Comparison of ENCODE assay signal across 8 cellular contexts in the genomic region with DNA sequence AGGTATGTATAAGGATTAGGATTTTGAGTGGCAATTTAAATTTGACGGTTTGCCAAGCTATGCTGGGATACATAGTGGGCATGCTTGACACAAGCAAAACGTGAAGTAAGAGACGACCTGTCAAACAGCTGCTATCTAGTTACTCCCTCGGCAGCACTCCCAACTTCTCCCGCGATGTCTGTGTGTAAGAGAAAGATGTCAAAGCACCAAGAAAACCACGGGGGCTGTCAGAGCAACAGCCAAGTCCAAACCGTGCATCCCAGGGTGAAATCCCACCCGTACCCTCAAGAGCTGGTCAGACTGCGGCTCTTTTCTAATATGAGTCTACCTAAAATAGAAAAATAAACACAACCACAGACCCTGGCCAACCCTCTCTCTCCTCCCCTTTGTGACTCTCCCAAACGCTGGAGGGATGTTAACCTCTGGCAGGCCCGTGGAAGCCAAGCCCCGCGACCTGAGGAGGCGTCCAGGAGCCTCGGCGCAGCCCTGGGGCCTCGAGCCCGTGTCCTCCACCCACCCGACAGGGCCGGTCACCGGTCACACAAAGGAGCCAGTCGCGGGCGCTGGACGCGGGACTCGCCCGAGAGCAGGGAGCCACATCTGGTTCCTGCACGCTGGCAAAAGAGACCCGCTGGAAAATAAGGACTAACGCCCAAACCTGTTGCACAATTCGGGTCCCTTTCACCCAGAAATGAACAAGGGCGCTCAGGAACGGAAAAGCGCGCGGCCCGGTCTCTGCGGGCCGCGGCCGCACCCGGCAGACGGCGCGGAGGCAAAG. TPM values are rescaled to one million over a fixed set of nuclear protein-coding genes. Genes with fewer than 3 reads are reported as not detected.
A peak's percentile ranks its signal among the peaks of the same experiment; 100 is the strongest.
DNase-seq lines count a peak whose midpoint lies in the region; ATAC-seq, FAIRE-seq and TF ChIP-seq lines count a peak whose summit lies in the region.

No MANE protein-coding gene starts in this region.

- H3K4me1 Mint-ChIP-seq in Calu3 (ENCODE audit: low read depth, unreplicated experiment): peaks cover 49% of the 10 kb centered on the region

- peaks cover 66% of the 10 kb centered on the region for H3K36me3 Mint-ChIP-seq in Calu3 (ENCODE audit: insufficient read depth, unreplicated experiment)

- CTCF ChIA-PET in Calu3 (lab: Charles Lee): interaction anchor here (1.1 to 2.1 kb wide), 3 partner anchors 8 to 24 kb away, joined by 3 to 7 read pairs (median 7); no protein-coding TSS in a partner anchor
- CTCF ChIA-PET in GM12878 (lab: Yijun Ruan, JAX): interaction anchor here (0.6 to 3.0 kb wide), 8 partner anchors 11 to 449 kb away, joined by 3 to 16 read pairs (median 4); no protein-coding TSS in a partner anchor

- H3K9me3 Mint-ChIP-seq in Calu3 (ENCODE audit: low read depth, unreplicated experiment): no peaks in the 10 kb centered on the region

- DNase-seq in Calu3 (peak; percentile 37), RCC 7860 (ENCODE audit: low spot score) (peak; percentile 23), GM12878 (ENCODE audit: low read depth, low spot score) (no peak), hypothalamus (lab: John Stamatoyannopoulos, UW) (peak in 41 of 51 donors; percentile 4 to 80 (median 43)), putamen (ENCODE audit: low spot score) (peak; percentile 57)

- H4K20me1 ChIP-seq in GM12878 (ENCODE audit: control insufficient read depth, insufficient read depth): no peaks in the 10 kb centered on the region

- no peaks in the 10 kb centered on the region for H3K27me3 ChIP-seq in GM12878 (replicated peaks in 1 of 2; ENCODE audit: control insufficient read depth in 2 of 2, insufficient read depth in 2 of 2, low read length in 1 of 2)

- BruUV-seq in Calu3 (replicated peaks; lab: Mats Ljungman, UMichigan) (TSS peak; percentile 96), GM12878 (replicated peaks; lab: Mats Ljungman, UMichigan) (no TSS peak)

- TF ChIP-seq RAD21 in GM12878 (IDR thresholded peaks at IDR 0.05; ENCODE audit: insufficient read depth, low read depth, low read length): no peak

- H3K27ac ChIP-seq in GM12878 (ENCODE audit: control insufficient read depth, insufficient read depth): peak overlapping the region; percentile 52; the same call in 1 of the 2 replicates

- POLR2A ChIA-PET in GM12878 (lab: Charles Lee): interaction anchor here (1.0 to 2.4 kb wide), 4 partner anchors 9 to 25 kb away, joined by 3 to 10 read pairs (median 5); no protein-coding TSS in a partner anchor

- H3K9me3 ChIP-seq in GM12878 (replicated peaks; ENCODE audit: control insufficient read depth, insufficient read depth, low read length): peaks cover 3% of the 10 kb centered on the region; the same call in 1 of the 3 replicates

- in situ Hi-C loops in GM12878 (cut with MboI): no loop called here

- peak overlapping the region; percentile 82 for H3K9ac ChIP-seq in GM12878 (ENCODE audit: control insufficient read depth, insufficient read depth, low read length)

- no peak for FAIRE-seq in RCC 7860 (lab: Jason Lieb, UNC)
- no peak for FAIRE-seq in GM12878 (lab: Jason Lieb, UNC)

- H3K79me2 ChIP-seq in GM12878 (ENCODE audit: control insufficient read depth, insufficient read depth, low read length): peaks cover 20% of the 10 kb centered on the region

- RAD21 ChIA-PET in GM12878 (lab: Charles Lee; ENCODE audit: unreplicated experiment): interaction anchor here (1.4 to 3.0 kb wide), 5 partner anchors 10 to 44 kb away, joined by 3 to 18 read pairs (median 11); no protein-coding TSS in a partner anchor

- peak overlapping the region; percentile 94 for H3K4me2 ChIP-seq in GM12878 (ENCODE audit: control insufficient read depth, insufficient read depth)

- TF ChIP-seq POLR2A in GM12878 (IDR thresholded peaks at IDR 0.05; ENCODE audit: low read depth, low read length): no peak

- peak overlapping the region; percentile 92 for H2AFZ ChIP-seq in GM12878 (ENCODE audit: control insufficient read depth, low read depth, low read length)

- ATAC-seq in GM19438 (IDR thresholded peaks at IDR 0.05; ENCODE audit: low read depth, unreplicated experiment) (peak; percentile 38), HG03469 (IDR thresholded peaks at IDR 0.05; ENCODE audit: unreplicated experiment) (peak; percentile 2), GM12878 (peak; percentile 53), HG03378 (IDR thresholded peaks at IDR 0.05; ENCODE audit: unreplicated experiment) (no peak)

- H3K4me1 ChIP-seq in GM12878 (ENCODE audit: control insufficient read depth, insufficient read depth, low read length): peaks cover 5% of the 10 kb centered on the region

- H3K4me3 Mint-ChIP-seq in Calu3 (ENCODE audit: low read depth, unreplicated experiment): peak overlapping the region; percentile 99

- no peaks in the 10 kb centered on the region for H3K36me3 ChIP-seq in GM12878 (ENCODE audit: control insufficient read depth in 2 of 2, insufficient read depth in 2 of 2, low read length in 1 of 2)

- under 1% methylated on average over 33 of the region's 47 CpGs for WGBS in GM12878 (ENCODE audit: insufficient coverage, insufficient replicate concordance, low lambda C conversion rate, missing lambda C conversion rate)

- TF ChIP-seq EP300 in GM12878 (IDR thresholded peaks at IDR 0.05; ENCODE audit: borderline replicate concordance in 1 of 2, control insufficient read depth in 1 of 2, low read depth in 2 of 2, low read length in 2 of 2): no peak

- H3K27ac Mint-ChIP-seq in Calu3 (ENCODE audit: unreplicated experiment): peak overlapping the region; percentile 95

- intact Hi-C loops in Calu3 (cut with micrococcal nuclease; ENCODE audit: unreplicated experiment) (loop anchor here (5.0 kb wide), 1 partner anchor 36 kb away; no protein-coding TSS in a partner anchor), GM12878 (cut with micrococcal nuclease; ENCODE audit: unreplicated experiment) (loop anchor here (5.0 to 10.0 kb wide), 2 partner anchors 231 to 741 kb away; a partner anchor contains a TSS)

- SMC1A ChIA-PET in GM12878 (lab: Charles Lee; ENCODE audit: uncharacterized antibody, unreplicated experiment): interaction anchor here (0.7 to 2.2 kb wide), 12 partner anchors 9 to 337 kb away, joined by 3 to 24 read pairs (median 4); no protein-coding TSS in a partner anchor

- peak overlapping the region; percentile 97 for H3K4me3 ChIP-seq in GM12878

- no peaks in the 10 kb centered on the region for H3K27me3 Mint-ChIP-seq in Calu3 (ENCODE audit: unreplicated experiment)

- TF ChIP-seq CTCF in Calu3 (IDR thresholded peaks at IDR 0.05; ENCODE audit: unreplicated experiment): no peak
- no peak for TF ChIP-seq CTCF in GM12878 (IDR thresholded peaks at IDR 0.05 in 2 of 3, conservative IDR thresholded peaks at IDR 0.05 in 1 of 3; ENCODE audit: control insufficient read depth in 2 of 3, extremely low read depth in 1 of 3, insufficient read depth in 1 of 3, low read depth in 3 of 3, low read length in 3 of 3)

TF ChIP-seq in GM12878, 131 proteins besides CTCF, POLR2A, EP300 and RAD21 (continues in another document):
- TF ChIP-seq IKZF1 (conservative IDR thresholded peaks at IDR 0.05) (no peak), YY1 (IDR thresholded peaks at IDR 0.05; ENCODE audit: low read depth, low read length) (no peak), IRF4 (IDR thresholded peaks at IDR 0.05; ENCODE audit: low read depth, low read length) (0 out of 2 replicates have a peak, but pooled peaks have one; percentile 12), TAF1 (IDR thresholded peaks at IDR 0.05; ENCODE audit: borderline replicate concordance, low read depth, low read length) (no peak), ZNF217 (IDR thresholded peaks at IDR 0.05) (no peak)
- TF ChIP-seq, protein P1, sequence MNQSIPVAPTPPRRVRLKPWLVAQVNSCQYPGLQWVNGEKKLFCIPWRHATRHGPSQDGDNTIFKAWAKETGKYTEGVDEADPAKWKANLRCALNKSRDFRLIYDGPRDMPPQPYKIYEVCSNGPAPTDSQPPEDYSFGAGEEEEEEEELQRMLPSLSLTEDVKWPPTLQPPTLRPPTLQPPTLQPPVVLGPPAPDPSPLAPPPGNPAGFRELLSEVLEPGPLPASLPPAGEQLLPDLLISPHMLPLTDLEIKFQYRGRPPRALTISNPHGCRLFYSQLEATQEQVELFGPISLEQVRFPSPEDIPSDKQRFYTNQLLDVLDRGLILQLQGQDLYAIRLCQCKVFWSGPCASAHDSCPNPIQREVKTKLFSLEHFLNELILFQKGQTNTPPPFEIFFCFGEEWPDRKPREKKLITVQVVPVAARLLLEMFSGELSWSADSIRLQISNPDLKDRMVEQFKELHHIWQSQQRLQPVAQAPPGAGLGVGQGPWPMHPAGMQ (IDR thresholded peaks at IDR 0.05; ENCODE audit: borderline replicate concordance): no peak

RNA-seq across cellular contexts. Expression of a gene that starts 1.0 kb away (rescaled TPM):
- total RNA-seq in Calu3 (2022) (135 and 145 TPM in 2 replicates), GM12878 (2014; rRNA removed) (5.2 and 9.4 TPM in 2 replicates), GM12878 (2014; rRNA removed; fragmentation: Illumina TruSeq; extraction: Trizol) (8.7 and 9.5 TPM in 2 replicates), GM12878 (2021) (22.6 and 22.7 TPM in 2 replicates)
- 33.2 and 34.8 TPM in 2 replicates for total RNA-seq in GM12878 (2013; cell fraction: nucleolus; rRNA removed)
- 3.6 TPM for polyA plus RNA-seq in GM12878 (2011; ENCODE audit: low read depth)
- polyA plus RNA-seq in GM12878 (2011; rRNA removed) (12.7 and 16.5 TPM in 2 replicates), GM12878 (2014; fragmentation: Illumina TruSeq; extraction: Trizol) (9.9 and 12.9 TPM in 2 replicates), GM12878 (2014; fragmentation: Nextera tagmentation; extraction: Ambion mirVana) (1 to 10 TPM; 5.4 to 6.2 TPM), GM12878 (2014; rRNA removed) (6.2 and 9.4 TPM in 2 replicates), GM12878 (2016; fragmentation: Nextera tagmentation; extraction: Ambion mirVana) (10 to 100 TPM in 1 of 2 experiments, 1 to 10 TPM in 1; 4.4 to 14.6 TPM)
- polyA plus RNA-seq in GM12878 (2011; cell fraction: cytosol; rRNA removed): 4.9 and 5.2 TPM in 2 replicates
- polyA plus RNA-seq in GM12878 (2011; cell fraction: nucleus; rRNA removed): 11.1 and 12.5 TPM in 2 replicates
- 2.4 and 4.3 TPM in 2 replicates for polyA plus RNA-seq in GM12878 (2012)
- polyA minus RNA-seq in GM12878 (2011; rRNA and poly(A)+ RNA removed): 5.2 and 31.7 TPM in 2 replicates
- 4.1 and 5.4 TPM in 2 replicates for polyA minus RNA-seq in GM12878 (2011; cell fraction: cytosol; rRNA and poly(A)+ RNA removed)
- polyA minus RNA-seq in GM12878 (2011; cell fraction: nucleus; rRNA and poly(A)+ RNA removed): 10.8 and 15.4 TPM in 2 replicates
